16 cellular contexts compared by ENCODE assay signal in the genomic region with DNA sequence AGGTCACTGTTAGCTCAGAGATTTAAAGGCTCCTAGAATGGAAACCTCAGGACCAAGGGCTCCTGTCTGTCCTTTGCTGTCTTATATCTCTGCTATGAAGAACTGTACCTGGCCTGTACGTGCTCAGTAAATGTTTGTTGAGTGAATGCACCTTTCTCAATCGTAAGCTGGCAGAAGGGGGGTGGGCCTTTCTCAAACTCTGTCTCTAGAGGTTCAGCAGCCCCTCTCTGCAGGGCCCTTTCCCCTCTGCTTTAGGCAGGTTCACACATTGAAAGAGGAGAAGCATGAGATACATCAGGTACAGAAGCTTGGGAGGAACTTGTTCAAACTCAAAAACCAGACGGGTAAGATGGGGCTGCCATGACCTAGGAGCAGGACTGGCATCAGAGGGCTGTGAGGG.
A peak's percentile ranks its signal among the peaks of the same experiment; 100 is the strongest.
DNase-seq lines count a peak whose midpoint lies in the region; ATAC-seq and TF ChIP-seq lines count a peak whose summit lies in the region.
"Had no signal": no experiment of that assay in that cellular context is flagged by ENCODE, and none has a peak within 500 bp of the region (broad histone marks: within the 10 kb centered on the region; RNA-seq: fewer than 3 reads in every experiment).

No MANE protein-coding gene starts in this region.

- CTCF ChIA-PET in activated CD8-positive, alpha-beta memory T cell treated with anti-CD3 and anti-CD28 coated beads, Interleukin-2, amount 10 ng/mL, durations not matched to agents 7 days and 5 days (lab: Charles Lee) = no interaction called here

- DNase-seq in activated CD8-positive, alpha-beta memory T cell treated with anti-CD3 and anti-CD28 coated beads, Interleukin-2, amount 10 ng/mL, durations not matched to agents 7 days and 5 days = peak; percentile 12
- DNase-seq in activated CD8-positive, alpha-beta memory T cell treated with anti-CD3 and anti-CD28 coated beads, Interleukin-2, amount 50 U/mL, for 48 hours = no peak
- DNase-seq in natural killer cell treated with Interleukin-12 subunit alpha and Interleukin-12 subunit beta and Interleukin-15 and Interleukin-18, amount 100 ng/mL, for 72 hours (ENCODE audit: low spot score) = peak; percentile 26
- no peak for DNase-seq in natural killer cell
- no peak for DNase-seq in progenitor cell of endocrine pancreas (ENCODE audit: low spot score, unreplicated experiment)
- no peak for DNase-seq in cerebellar cortex (ENCODE audit: low spot score)
- DNase-seq: AML-193; CD4-positive, alpha-beta memory T cell; DMS153; DMS79; GDM1; HFFc6 had no signal

- peaks cover 3% of the 10 kb centered on the region for H3K27me3 Mint-ChIP-seq in activated CD8-positive, alpha-beta memory T cell treated with anti-CD3 and anti-CD28 coated beads, Interleukin-2, amount 10 ng/mL, durations not matched to agents 7 days and 5 days
- peaks cover 23 to 30% of the 10 kb centered on the region in 2 donors for H3K27me3 Mint-ChIP-seq in natural killer cell treated with Interleukin-12 subunit alpha and Interleukin-12 subunit beta and Interleukin-15 and Interleukin-18, amount 100 ng/mL, for 72 hours
- peaks cover 12 to 28% of the 10 kb centered on the region in 2 donors for H3K27me3 Mint-ChIP-seq in natural killer cell (ENCODE audit: low read depth in 2 of 2)
- peaks cover 22% of the 10 kb centered on the region for H3K27me3 Mint-ChIP-seq in progenitor cell of endocrine pancreas

- no peaks in the 10 kb centered on the region for H3K9me3 Mint-ChIP-seq in activated CD8-positive, alpha-beta memory T cell treated with anti-CD3 and anti-CD28 coated beads, Interleukin-2, amount 10 ng/mL, durations not matched to agents 7 days and 5 days (ENCODE audit: low read depth)
- no peaks in the 10 kb centered on the region for H3K9me3 Mint-ChIP-seq in natural killer cell treated with Interleukin-12 subunit alpha and Interleukin-12 subunit beta and Interleukin-15 and Interleukin-18, amount 100 ng/mL, for 72 hours
- H3K9me3 Mint-ChIP-seq in natural killer cell (no peaks in the 10 kb centered on the region), progenitor cell of endocrine pancreas (ENCODE audit: low read depth) (no peaks in the 10 kb centered on the region)
- H3K9me3 Mint-ChIP-seq: GM23338, HFFc6 had no signal

- no peak for ATAC-seq in activated CD8-positive, alpha-beta memory T cell treated with anti-CD3 and anti-CD28 coated beads, Interleukin-2, amount 10 ng/mL, durations not matched to agents 7 days and 5 days
- ATAC-seq in natural killer cell treated with Interleukin-12 subunit alpha and Interleukin-12 subunit beta and Interleukin-15 and Interleukin-18, amount 100 ng/mL, for 72 hours = no peak
- ATAC-seq in natural killer cell (no peak), HG02610 (IDR thresholded peaks at IDR 0.05; ENCODE audit: unreplicated experiment) (no peak)
- ATAC-seq: A549, GM23338, HCT116 had no signal

- H3K4me1 Mint-ChIP-seq in activated CD8-positive, alpha-beta memory T cell treated with anti-CD3 and anti-CD28 coated beads, Interleukin-2, amount 10 ng/mL, durations not matched to agents 7 days and 5 days = no peaks in the 10 kb centered on the region
- no peaks in the 10 kb centered on the region for H3K4me1 Mint-ChIP-seq in natural killer cell treated with Interleukin-12 subunit alpha and Interleukin-12 subunit beta and Interleukin-15 and Interleukin-18, amount 100 ng/mL, for 72 hours (ENCODE audit: low read depth in 2 of 2)
- H3K4me1 Mint-ChIP-seq in natural killer cell = no peaks in the 10 kb centered on the region
- no peaks in the 10 kb centered on the region for H3K4me1 Mint-ChIP-seq in progenitor cell of endocrine pancreas (ENCODE audit: low read depth)
- H3K4me1 Mint-ChIP-seq: CD4-positive, alpha-beta memory T cell; GM23338 had no signal

- no peak overlapping the region for H3K27ac Mint-ChIP-seq in activated CD8-positive, alpha-beta memory T cell treated with anti-CD3 and anti-CD28 coated beads, Interleukin-2, amount 10 ng/mL, durations not matched to agents 7 days and 5 days
- H3K27ac Mint-ChIP-seq in natural killer cell treated with Interleukin-12 subunit alpha and Interleukin-12 subunit beta and Interleukin-15 and Interleukin-18, amount 100 ng/mL, for 72 hours = no peak overlapping the region
- H3K27ac Mint-ChIP-seq in natural killer cell (no peak overlapping the region), progenitor cell of endocrine pancreas (peak overlapping the region; percentile 47)
- H3K27ac Mint-ChIP-seq: CD4-positive, alpha-beta memory T cell; GM23338; HFFc6 had no signal

- intact Hi-C loops in natural killer cell (cut with micrococcal nuclease) = no loop called here

- no peaks in the 10 kb centered on the region for H3K36me3 Mint-ChIP-seq in activated CD8-positive, alpha-beta memory T cell treated with anti-CD3 and anti-CD28 coated beads, Interleukin-2, amount 10 ng/mL, durations not matched to agents 7 days and 5 days
- H3K36me3 Mint-ChIP-seq in natural killer cell treated with Interleukin-12 subunit alpha and Interleukin-12 subunit beta and Interleukin-15 and Interleukin-18, amount 100 ng/mL, for 72 hours = no peaks in the 10 kb centered on the region
- no peaks in the 10 kb centered on the region for H3K36me3 Mint-ChIP-seq in natural killer cell
- H3K36me3 Mint-ChIP-seq in progenitor cell of endocrine pancreas (ENCODE audit: insufficient read depth) = no peaks in the 10 kb centered on the region
- H3K36me3 Mint-ChIP-seq: CD4-positive, alpha-beta memory T cell had no signal

- no peak for TF ChIP-seq CTCF in natural killer cell (IDR thresholded peaks at IDR 0.05)
- TF ChIP-seq CTCF in progenitor cell of endocrine pancreas (IDR thresholded peaks at IDR 0.05; ENCODE audit: unreplicated experiment) = no peak

- no peak overlapping the region for H3K4me3 Mint-ChIP-seq in activated CD8-positive, alpha-beta memory T cell treated with anti-CD3 and anti-CD28 coated beads, Interleukin-2, amount 10 ng/mL, durations not matched to agents 7 days and 5 days
- no peak overlapping the region for H3K4me3 Mint-ChIP-seq in natural killer cell treated with Interleukin-12 subunit alpha and Interleukin-12 subunit beta and Interleukin-15 and Interleukin-18, amount 100 ng/mL, for 72 hours
- H3K4me3 Mint-ChIP-seq in natural killer cell (no peak overlapping the region), progenitor cell of endocrine pancreas (ENCODE audit: low read depth) (no peak overlapping the region)
- H3K4me3 Mint-ChIP-seq: CD4-positive, alpha-beta memory T cell; GM23338; HFFc6 had no signal

Comparison
In these comparisons a context has a peak if more than half of its experiments do, and no peak if none do; other contexts are left out.
1. DNase-seq: peak in activated CD8-positive, alpha-beta memory T cell treated with anti-CD3 and anti-CD28 coated beads, Interleukin-2, amount 10 ng/mL, durations not matched to agents 7 days and 5 days (single experiment) and natural killer cell treated with Interleukin-12 subunit alpha and Interleukin-12 subunit beta and Interleukin-15 and Interleukin-18, amount 100 ng/mL, for 72 hours (single experiment); none in activated CD8-positive, alpha-beta memory T cell treated with anti-CD3 and anti-CD28 coated beads, Interleukin-2, amount 50 U/mL, for 48 hours (single experiment), natural killer cell (single experiment), progenitor cell of endocrine pancreas (single experiment) and cerebellar cortex (single experiment).